19 cellular contexts compared by ENCODE assay signal in genomic region chr20:10668677-10669368, GRCh38. TPM values are rescaled to one million over a fixed set of nuclear protein-coding genes. Genes with fewer than 3 reads are reported as not detected.
DNase-seq lines count a peak whose midpoint lies in the region; ATAC-seq and TF ChIP-seq lines count a peak whose summit lies in the region.
"Had no signal": no experiment of that assay in that cellular context is flagged by ENCODE, and none has a peak within 500 bp of the region (broad histone marks: within the 10 kb centered on the region; RNA-seq: fewer than 3 reads in every experiment).

No MANE protein-coding gene starts in this region.

- H3K4me1 ChIP-seq in right atrium auricular region (peaks cover 0 to 75% of the 10 kb centered on the region in 2 donors), endodermal cell (ENCODE audit: control insufficient read depth, insufficient read depth, low read length) (peaks cover 8% of the 10 kb centered on the region), prostate gland (replicated peaks) (peaks cover 33% of the 10 kb centered on the region)

- no peak for ATAC-seq in CD4-positive, alpha-beta T cell (ENCODE audit: poor library complexity)
- no peak for ATAC-seq in GM18505 (IDR thresholded peaks at IDR 0.05; ENCODE audit: unreplicated experiment)
- ATAC-seq: activated CD8-positive, alpha-beta T cell treated with anti-CD3 and anti-CD28 coated beads for 36 hours; natural killer cell treated with Interleukin-12 subunit alpha and Interleukin-12 subunit beta and Interleukin-15 and Interleukin-18, amount 100 ng/mL, for 72 hours; upper lobe of right lung had no signal

- H3K27me3 Mint-ChIP-seq in endodermal cell (ENCODE audit: insufficient read depth), result peaks cover 59% of the 10 kb centered on the region
- H3K27me3 Mint-ChIP-seq in neural crest cell (ENCODE audit: low read depth), result no peaks in the 10 kb centered on the region
- H3K27me3 Mint-ChIP-seq in CD4-positive, alpha-beta T cell, result peaks cover 68% of the 10 kb centered on the region

- 91% methylated on average over 4 to 7 of the region's 7 CpGs for WGBS in endodermal cell (ENCODE audit: insufficient coverage in 1 of 2, insufficient read length in 1 of 2), 2 experiments
- 66% methylated on average over 7 of the region's 7 CpGs for WGBS in prostate gland

- CTCF ChIA-PET in CD4-positive, alpha-beta T cell (lab: Charles Lee), result no interaction called here

- H3K9ac ChIP-seq in endodermal cell (ENCODE audit: extremely low read depth, low read length, poor library complexity, severe bottlenecking), result no peak overlapping the region

- H3K27me3 ChIP-seq in right atrium auricular region (no peaks in the 10 kb centered on the region), endodermal cell (ENCODE audit: control insufficient read depth, insufficient read depth, low read length, poor library complexity, severe bottlenecking) (peaks cover 61% of the 10 kb centered on the region), prostate gland (replicated peaks; ENCODE audit: insufficient read depth) (no peaks in the 10 kb centered on the region)
- peaks cover 35% of the 10 kb centered on the region for H3K27me3 ChIP-seq in CD4-positive, alpha-beta T cell (ENCODE audit: control insufficient read depth, insufficient read depth, low read length)
- H3K27me3 ChIP-seq: cardiac muscle cell, upper lobe of right lung had no signal

- TF ChIP-seq POLR2A in prostate gland (IDR thresholded peaks at IDR 0.05), result no peak
- no peak for TF ChIP-seq POLR2A in GM18505 (IDR thresholded peaks at IDR 0.05; ENCODE audit: borderline replicate concordance, extremely low read depth, insufficient read depth, insufficient read length)

- TF ChIP-seq CTCF in right atrium auricular region (IDR thresholded peaks at IDR 0.05) (no peak), endodermal cell (conservative IDR thresholded peaks at IDR 0.05) (no peak), neural crest cell (conservative IDR thresholded peaks at IDR 0.05) (no peak), prostate gland (IDR thresholded peaks at IDR 0.05) (no peak)
- TF ChIP-seq CTCF in CD4-positive, alpha-beta T cell (IDR thresholded peaks at IDR 0.05), result no peak

- H3K4me3 Mint-ChIP-seq in endodermal cell, result no peak overlapping the region
- H3K4me3 Mint-ChIP-seq in neural crest cell, result peak overlapping the region; percentile 88
- no peak overlapping the region for H3K4me3 Mint-ChIP-seq in CD4-positive, alpha-beta T cell
- H3K4me3 Mint-ChIP-seq: activated CD8-positive, alpha-beta T cell treated with anti-CD3 and anti-CD28 coated beads for 36 hours; activated naive CD8-positive, alpha-beta T cell treated with anti-CD3 and anti-CD28 coated beads, Interleukin-2, amount 10 ng/mL, durations not matched to agents 7 days and 5 days; CD4-positive, alpha-beta memory T cell; natural killer cell treated with Interleukin-12 subunit alpha and Interleukin-12 subunit beta and Interleukin-15 and Interleukin-18, amount 100 ng/mL, for 72 hours had no signal

- H3K36me3 ChIP-seq in right atrium auricular region, result peaks cover 15% of the 10 kb centered on the region
- no peaks in the 10 kb centered on the region for H3K36me3 ChIP-seq in endodermal cell (ENCODE audit: control insufficient read depth, insufficient read depth, low read length)
- H3K36me3 ChIP-seq in prostate gland, result no peaks in the 10 kb centered on the region

- no peaks in the 10 kb centered on the region for H3K9me3 ChIP-seq in right atrium auricular region
- no peaks in the 10 kb centered on the region for H3K9me3 ChIP-seq in endodermal cell (ENCODE audit: control insufficient read depth, low read length)
- no peaks in the 10 kb centered on the region for H3K9me3 ChIP-seq in prostate gland
- H3K9me3 ChIP-seq in CD4-positive, alpha-beta T cell (ENCODE audit: control insufficient read depth, low read length), result no peaks in the 10 kb centered on the region
- H3K9me3 ChIP-seq: upper lobe of right lung had no signal

- peak overlapping the region; percentile 10 to 14 for H3K27ac ChIP-seq in right atrium auricular region
- peak overlapping the region; percentile 28 for H3K27ac ChIP-seq in endodermal cell (ENCODE audit: low read depth, low read length)
- H3K27ac ChIP-seq in prostate gland, result peak overlapping the region in 1 of 2 donors; percentile 31
- H3K27ac ChIP-seq in CD4-positive, alpha-beta T cell (ENCODE audit: low read depth, low read length), result no peak overlapping the region
- H3K27ac ChIP-seq: cardiac muscle cell, upper lobe of right lung had no signal

- H3K9me3 Mint-ChIP-seq in endodermal cell (no peaks in the 10 kb centered on the region), neural crest cell (no peaks in the 10 kb centered on the region)
- no peaks in the 10 kb centered on the region for H3K9me3 Mint-ChIP-seq in CD4-positive, alpha-beta T cell
- H3K9me3 Mint-ChIP-seq: activated CD8-positive, alpha-beta T cell treated with anti-CD3 and anti-CD28 coated beads for 36 hours; activated naive CD8-positive, alpha-beta T cell treated with anti-CD3 and anti-CD28 coated beads, Interleukin-2, amount 10 ng/mL, durations not matched to agents 7 days and 5 days; CD4-positive, alpha-beta memory T cell; natural killer cell treated with Interleukin-12 subunit alpha and Interleukin-12 subunit beta and Interleukin-15 and Interleukin-18, amount 100 ng/mL, for 72 hours had no signal

- H3K27ac Mint-ChIP-seq in endodermal cell, result no peak overlapping the region
- peak overlapping the region; percentile 75 for H3K27ac Mint-ChIP-seq in neural crest cell (ENCODE audit: unreplicated experiment)
- H3K27ac Mint-ChIP-seq in CD4-positive, alpha-beta T cell, result no peak overlapping the region
- H3K27ac Mint-ChIP-seq: activated CD8-positive, alpha-beta T cell treated with anti-CD3 and anti-CD28 coated beads for 36 hours; activated naive CD8-positive, alpha-beta T cell treated with anti-CD3 and anti-CD28 coated beads, Interleukin-2, amount 10 ng/mL, durations not matched to agents 7 days and 5 days; CD4-positive, alpha-beta memory T cell; natural killer cell treated with Interleukin-12 subunit alpha and Interleukin-12 subunit beta and Interleukin-15 and Interleukin-18, amount 100 ng/mL, for 72 hours had no signal

- POLR2A ChIA-PET in CD4-positive, alpha-beta T cell (lab: Charles Lee), result no interaction called here

- H3K4me1 Mint-ChIP-seq in endodermal cell (peaks cover 44% of the 10 kb centered on the region), neural crest cell (peaks cover 75% of the 10 kb centered on the region)
- H3K4me1 Mint-ChIP-seq in CD4-positive, alpha-beta T cell (ENCODE audit: low read depth), result peaks cover 29% of the 10 kb centered on the region

- DNase-seq in right atrium auricular region (ENCODE audit: low spot score), result peak; percentile 42
- DNase-seq in cardiac septum (ENCODE audit: low spot score), result no peak
- DNase-seq in endodermal cell, result no peak
- DNase-seq in neural crest cell (ENCODE audit: low read depth, low spot score), result no peak
- no peak for DNase-seq in prostate gland (ENCODE audit: low spot score)
- DNase-seq in CD4-positive, alpha-beta T cell, result no peak
- no peak for DNase-seq in LoVo (ENCODE audit: low spot score)
- DNase-seq: activated CD8-positive, alpha-beta T cell treated with anti-CD3 and anti-CD28 coated beads for 36 hours; activated naive CD8-positive, alpha-beta T cell treated with anti-CD3 and anti-CD28 coated beads, Interleukin-2, amount 10 ng/mL, durations not matched to agents 7 days and 5 days; CD4-positive, alpha-beta memory T cell; DND-41; effector CD4-positive, alpha-beta T cell; NCI-H1092; NCI-H748 treated with DMSO at 0.1 percent for 48 hours; upper lobe of right lung had no signal

- intact Hi-C loops in cardiac septum (cut with DNase I), result loop anchor here (10.0 kb wide), 1 partner anchor 194 kb away; no protein-coding TSS in a partner anchor
- intact Hi-C loops in prostate gland (cut with DNase I), result no loop called here
- intact Hi-C loops in CD4-positive, alpha-beta T cell (cut with DNase I, micrococcal nuclease), result no loop called here

- H3K36me3 Mint-ChIP-seq in endodermal cell (ENCODE audit: low read depth) (peaks cover 2% of the 10 kb centered on the region), neural crest cell (ENCODE audit: low read depth) (peaks cover 7% of the 10 kb centered on the region)
- H3K36me3 Mint-ChIP-seq in CD4-positive, alpha-beta T cell (ENCODE audit: low read depth), result no peaks in the 10 kb centered on the region
- H3K36me3 Mint-ChIP-seq: activated naive CD8-positive, alpha-beta T cell treated with anti-CD3 and anti-CD28 coated beads, Interleukin-2, amount 10 ng/mL, durations not matched to agents 7 days and 5 days; CD4-positive, alpha-beta memory T cell; natural killer cell treated with Interleukin-12 subunit alpha and Interleukin-12 subunit beta and Interleukin-15 and Interleukin-18, amount 100 ng/mL, for 72 hours had no signal

- H3K4me3 ChIP-seq in right atrium auricular region (peak overlapping the region in 1 of 2 donors; percentile 5), endodermal cell (ENCODE audit: low read length) (no peak overlapping the region), prostate gland (no peak overlapping the region)
- H3K4me3 ChIP-seq: cardiac muscle cell, lung had no signal

RNA-seq across cellular contexts. Expression of gene JAG1, which starts 5.0 kb away (rescaled TPM):
- total RNA-seq in right atrium auricular region (10 to 100 TPM; 30.9 to 32.8 TPM), cardiac septum (42.1 TPM), endodermal cell (10 to 100 TPM in 1 of 2 donors, 1 to 10 TPM in 1; 6.8 to 19.7 TPM), neural crest cell (67.7 and 70.3 TPM in 2 replicates), prostate gland (10 to 100 TPM; 46.5 to 72.3 TPM)
- polyA plus RNA-seq in endodermal cell (2013, experiment 1 of 2), result 88.8 TPM
- 76.5 TPM for polyA plus RNA-seq in endodermal cell (2013, experiment 2 of 2)
- total RNA-seq in CD4-positive, alpha-beta T cell, result 1 to 10 TPM in 1 of 2 experiments, under 1 TPM in 1; 0.77 to 1.2 TPM
